In genomic region chr2:20370191-20370590, GRCh38 we compare ENCODE assay signal across 19 cellular contexts. TPM values are rescaled to one million over a fixed set of nuclear protein-coding genes. Genes with fewer than 3 reads are reported as not detected.
A peak's percentile ranks its signal among the peaks of the same experiment; 100 is the strongest.
DNase-seq lines count a peak whose midpoint lies in the region; ATAC-seq and TF ChIP-seq lines count a peak whose summit lies in the region.
"Had no signal": no experiment of that assay in that cellular context is flagged by ENCODE, and none has a peak within 500 bp of the region (broad histone marks: within the 10 kb centered on the region; RNA-seq: fewer than 3 reads in every experiment).

No MANE protein-coding gene starts in this region.

- ATAC-seq in GM19023 (IDR thresholded peaks at IDR 0.05; ENCODE audit: unreplicated experiment) (no peak), WTC11 (no peak)
- ATAC-seq: GM23338, Panc1 had no signal

- H3K27ac Mint-ChIP-seq in WTC11, result no peak overlapping the region
- H3K27ac Mint-ChIP-seq: CD4-positive, alpha-beta memory T cell; GM23338 had no signal

- CTCF ChIA-PET in WTC11 (lab: Charles Lee), result interaction anchor here (1.7 kb wide), 1 partner anchor 8 kb away, joined by 8 read pairs; no protein-coding TSS in a partner anchor

- H3K27me3 Mint-ChIP-seq in WTC11 (ENCODE audit: low read depth), result peaks cover 3% of the 10 kb centered on the region; the same call in 1 of the 2 replicates

- peaks cover 8% of the 10 kb centered on the region; the same call in 1 of the 2 replicates for H3K4me1 Mint-ChIP-seq in WTC11
- H3K4me1 Mint-ChIP-seq: naive B cell had no signal

- POLR2A ChIA-PET in WTC11 (lab: Charles Lee), result interaction anchor here (0.7 kb wide), 3 partner anchors 77 to 1962 kb away, joined by 3 to 9 read pairs (median 4); partner anchors contain the start of gene RHOB

- H3K36me3 Mint-ChIP-seq in WTC11, result peaks cover 3% of the 10 kb centered on the region
- H3K36me3 Mint-ChIP-seq: CD4-positive, alpha-beta memory T cell had no signal

- H3K9me3 Mint-ChIP-seq in WTC11, result peaks cover 20% of the 10 kb centered on the region

- TF ChIP-seq CTCF in foreskin fibroblast (IDR thresholded peaks at IDR 0.05; ENCODE audit: low read depth, low read length), result no peak
- TF ChIP-seq CTCF in WTC11 (IDR thresholded peaks at IDR 0.05), result no peak

- no peak overlapping the region for H3K4me3 ChIP-seq in foreskin fibroblast (ENCODE audit: low read depth in 1 of 2, low read length in 2 of 2)
- H3K4me3 ChIP-seq: GM23338, spleen, testis had no signal

- no peak overlapping the region for H3K4me3 Mint-ChIP-seq in WTC11
- H3K4me3 Mint-ChIP-seq: CD4-positive, alpha-beta memory T cell; GM23338; naive B cell had no signal

- DNase-seq in AG20443 (ENCODE audit: low spot score) (peak; percentile 26), amniotic epithelial cell (ENCODE audit: low read depth) (peak; percentile 77), foreskin fibroblast (peak; percentile 18 to 31), renal cortical epithelial cell (ENCODE audit: low read depth) (peak; percentile 51), SW 1271 (lab: John Stamatoyannopoulos, UW) (no peak), WTC11 (ENCODE audit: low spot score) (no peak), GM19240 (ENCODE audit: insufficient read length, low spot score) (no peak)
- DNase-seq: activated gamma-delta T cell; CD4-positive, alpha-beta memory T cell; cerebellar nuclear complex; DND-41; effector memory CD4-positive, alpha-beta T cell; naive B cell; NCI-H1436 treated with DMSO at 0.1 percent for 48 hours; spleen; testis had no signal

TF ChIP-seq in WTC11, 78 proteins besides CTCF, POLR2A, EP300 and RAD21:
- TF ChIP-seq E2F4 (CRISPR knock-in tag; IDR thresholded peaks at IDR 0.05; ENCODE audit: borderline replicate concordance, low read depth), result no peak

RNA-seq across cellular contexts. Expression of gene PUM2, which starts 19.5 kb away (rescaled TPM):
- total RNA-seq in renal cortical epithelial cell (31.6 and 90.6 TPM in 2 replicates), WTC11 (2021) (84.7 to 104 TPM (median 90.0 TPM) in 3 replicates)

Comparison
In these comparisons a context has a peak if more than half of its experiments do, and no peak if none do; other contexts are left out.
1. DNase-seq: peak in AG20443 (single experiment), amniotic epithelial cell (single experiment), foreskin fibroblast (2 of 2) and renal cortical epithelial cell (single experiment); none in SW 1271 (0 of 2), WTC11 (single experiment) and GM19240 (single experiment).